Comparison of ENCODE assay signal across 18 cellular contexts in genomic region chr5:84260939-84261338, GRCh38.
"Had no signal": no experiment of that assay in that cellular context is flagged by ENCODE, and none has a peak within 500 bp of the region (broad histone marks: within the 10 kb centered on the region; RNA-seq: fewer than 3 reads in every experiment).

No MANE protein-coding gene starts in this region.

- H3K27me3 ChIP-seq: cardiac muscle cell, colonic mucosa, heart left ventricle, stomach had no signal

- H3K9me3 ChIP-seq: colonic mucosa, heart left ventricle, mucosa of descending colon, stomach, thoracic aorta had no signal

- H3K4me3 ChIP-seq: cardiac muscle cell, colonic mucosa, heart left ventricle, mucosa of descending colon, skin epidermis, stomach, thoracic aorta had no signal

- H3K27ac ChIP-seq: colonic mucosa, heart left ventricle, skin epidermis, stomach, thoracic aorta, WERI-Rb-1 had no signal

- FAIRE-seq: astrocyte, frontal cortex had no signal

- DNase-seq: activated CD4-positive, alpha-beta memory T cell treated with anti-CD3 and anti-CD28 coated beads, Interleukin-2, amount 10 ng/mL, durations not matched to agents 7 days and 5 days; activated CD4-positive, alpha-beta T cell treated with anti-CD3 and anti-CD28 coated beads for 36 hours; activated naive CD4-positive, alpha-beta T cell treated with Interleukin-2 at 50 U/mL for 16 hours; activated naive CD8-positive, alpha-beta T cell treated with anti-CD3 and anti-CD28 coated beads, Interleukin-2, amount 50 U/mL, for 24 hours; colonic mucosa; effector CD8-positive, alpha-beta T cell; heart left ventricle; mucosa of descending colon; naive thymus-derived CD8-positive, alpha-beta T cell; posterior cingulate gyrus; stimulated activated CD4-positive, alpha-beta T cell treated with anti-CD3 and anti-CD28 coated beads, Interleukin-4, amount 100 ng/mL, for 4 hours; stomach; WERI-Rb-1 had no signal

- H3K36me3 ChIP-seq: cardiac muscle cell, colonic mucosa, heart left ventricle, stomach, thoracic aorta, WERI-Rb-1 had no signal

- H3K4me1 ChIP-seq: colonic mucosa, heart left ventricle, stomach had no signal

- ATAC-seq: activated CD4-positive, alpha-beta T cell treated with anti-CD3 and anti-CD28 coated beads for 36 hours; activated naive CD8-positive, alpha-beta T cell treated with anti-CD3 and anti-CD28 coated beads, Interleukin-2, amount 50 U/mL, for 24 hours; heart left ventricle; mucosa of descending colon; naive thymus-derived CD8-positive, alpha-beta T cell had no signal
